Comparison of ENCODE assay signal across 27 cellular contexts in genomic region chr1:158005249-158005648, GRCh38. TPM values are rescaled to one million over a fixed set of nuclear protein-coding genes. Genes with fewer than 3 reads are reported as not detected.
DNase-seq lines count a peak whose midpoint lies in the region; ATAC-seq and TF ChIP-seq lines count a peak whose summit lies in the region.
"Had no signal": no experiment of that assay in that cellular context is flagged by ENCODE, and none has a peak within 500 bp of the region (broad histone marks: within the 10 kb centered on the region; RNA-seq: fewer than 3 reads in every experiment).

No MANE protein-coding gene starts in this region.

- H3K9ac ChIP-seq in smooth muscle cell (ENCODE audit: low read depth): no peak overlapping the region

- no peak overlapping the region for H2AFZ ChIP-seq in smooth muscle cell (ENCODE audit: low read depth)
- H2AFZ ChIP-seq: hepatocyte had no signal

- no peak overlapping the region for H3K4me3 ChIP-seq in left ventricle myocardium inferior
- peak overlapping the region; percentile 23 for H3K4me3 ChIP-seq in coronary artery
- no peak overlapping the region for H3K4me3 ChIP-seq in smooth muscle cell
- no peak overlapping the region for H3K4me3 ChIP-seq in CD8-positive, alpha-beta memory T cell (ENCODE audit: low read length)
- H3K4me3 ChIP-seq: gastroesophageal sphincter, hepatocyte, pancreas, right atrium auricular region, spleen had no signal

- H3K4me1 Mint-ChIP-seq in osteocyte (ENCODE audit: unreplicated experiment): peaks cover 99% of the 10 kb centered on the region
- H3K4me1 Mint-ChIP-seq in CD8-positive, alpha-beta memory T cell: no peaks in the 10 kb centered on the region
- H3K4me1 Mint-ChIP-seq: activated CD4-positive, alpha-beta memory T cell treated with anti-CD3 and anti-CD28 coated beads, Interleukin-2, amount 10 ng/mL, durations not matched to agents 7 days and 5 days; activated naive CD4-positive, alpha-beta T cell treated with anti-CD3 and anti-CD28 coated beads, Interleukin-2, amount 50 U/mL, for 24 hours; activated T-helper 17 cell treated with anti-CD3 and anti-CD28 coated beads, Interleukin-2, amount 50 U/mL, for 72 hours; naive thymus-derived CD4-positive, alpha-beta T cell; T-cell had no signal

- no peaks in the 10 kb centered on the region for H3K9me3 Mint-ChIP-seq in osteocyte (ENCODE audit: unreplicated experiment)
- no peaks in the 10 kb centered on the region for H3K9me3 Mint-ChIP-seq in CD8-positive, alpha-beta memory T cell
- H3K9me3 Mint-ChIP-seq: activated CD4-positive, alpha-beta memory T cell treated with anti-CD3 and anti-CD28 coated beads, Interleukin-2, amount 10 ng/mL, durations not matched to agents 7 days and 5 days; activated naive CD4-positive, alpha-beta T cell treated with anti-CD3 and anti-CD28 coated beads, Interleukin-2, amount 50 U/mL, for 24 hours; activated T-helper 17 cell treated with anti-CD3 and anti-CD28 coated beads, Interleukin-2, amount 50 U/mL, for 72 hours; CD4-positive, alpha-beta T cell; naive thymus-derived CD4-positive, alpha-beta T cell; T-cell had no signal

- intact Hi-C loops in left ventricle myocardium inferior (cut with micrococcal nuclease) (no loop called here), left ventricle myocardium superior (cut with micrococcal nuclease) (no loop called here)

- H3K4me3 Mint-ChIP-seq in osteocyte (ENCODE audit: unreplicated experiment): no peak overlapping the region
- H3K4me3 Mint-ChIP-seq in CD8-positive, alpha-beta memory T cell: no peak overlapping the region
- H3K4me3 Mint-ChIP-seq: activated CD4-positive, alpha-beta memory T cell treated with anti-CD3 and anti-CD28 coated beads, Interleukin-2, amount 10 ng/mL, durations not matched to agents 7 days and 5 days; activated naive CD4-positive, alpha-beta T cell treated with anti-CD3 and anti-CD28 coated beads, Interleukin-2, amount 50 U/mL, for 24 hours; activated T-helper 17 cell treated with anti-CD3 and anti-CD28 coated beads, Interleukin-2, amount 50 U/mL, for 72 hours; CD4-positive, alpha-beta T cell; naive thymus-derived CD4-positive, alpha-beta T cell; T-cell had no signal

- H3K27ac Mint-ChIP-seq in osteocyte (ENCODE audit: unreplicated experiment): peak overlapping the region; percentile 69
- H3K27ac Mint-ChIP-seq in CD8-positive, alpha-beta memory T cell: no peak overlapping the region
- H3K27ac Mint-ChIP-seq: activated CD4-positive, alpha-beta memory T cell treated with anti-CD3 and anti-CD28 coated beads, Interleukin-2, amount 10 ng/mL, durations not matched to agents 7 days and 5 days; activated naive CD4-positive, alpha-beta T cell treated with anti-CD3 and anti-CD28 coated beads, Interleukin-2, amount 50 U/mL, for 24 hours; activated T-helper 17 cell treated with anti-CD3 and anti-CD28 coated beads, Interleukin-2, amount 50 U/mL, for 72 hours; CD4-positive, alpha-beta T cell; naive thymus-derived CD4-positive, alpha-beta T cell; T-cell had no signal

- no peak overlapping the region for H3K4me2 ChIP-seq in smooth muscle cell
- H3K4me2 ChIP-seq: hepatocyte had no signal

- POLR2A ChIA-PET in CD8-positive, alpha-beta memory T cell (lab: Charles Lee): no interaction called here

- H3K27me3 ChIP-seq in left ventricle myocardium inferior (ENCODE audit: low read depth) (no peaks in the 10 kb centered on the region), smooth muscle cell (ENCODE audit: low read depth) (no peaks in the 10 kb centered on the region)
- no peaks in the 10 kb centered on the region for H3K27me3 ChIP-seq in CD8-positive, alpha-beta memory T cell (ENCODE audit: insufficient read depth, low read length, poor library complexity, severe bottlenecking)
- H3K27me3 ChIP-seq: gastroesophageal sphincter, hepatocyte, pancreas, right atrium auricular region had no signal

- ATAC-seq in left ventricle myocardium superior: no peak
- ATAC-seq: activated CD4-positive, CD25-positive, alpha-beta regulatory T cell treated with anti-CD3 and anti-CD28 coated beads, Interleukin-2, amount 50 U/mL, for 24 hours; activated T-helper 17 cell treated with anti-CD3 and anti-CD28 coated beads, Interleukin-2, amount 50 U/mL, for 72 hours; gastroesophageal sphincter; naive thymus-derived CD4-positive, alpha-beta T cell; pancreas; T-cell had no signal

- H3K9me3 ChIP-seq in left ventricle myocardium inferior (replicated peaks) (no peaks in the 10 kb centered on the region), smooth muscle cell (replicated peaks; ENCODE audit: low read depth) (no peaks in the 10 kb centered on the region)
- H3K9me3 ChIP-seq in CD8-positive, alpha-beta memory T cell (ENCODE audit: low read length): no peaks in the 10 kb centered on the region
- H3K9me3 ChIP-seq: gastroesophageal sphincter, pancreas, right atrium auricular region, spleen had no signal

- no peaks in the 10 kb centered on the region for H3K27me3 Mint-ChIP-seq in osteocyte (ENCODE audit: unreplicated experiment)
- H3K27me3 Mint-ChIP-seq in CD8-positive, alpha-beta memory T cell: peaks cover 5 to 50% of the 10 kb centered on the region in 2 donors

- WGBS in smooth muscle cell (ENCODE audit: low lambda C conversion rate): 82% methylated on average over 2 of the region's 2 CpGs

- H3F3A ChIP-seq in smooth muscle cell (ENCODE audit: low read depth): peaks cover 38% of the 10 kb centered on the region

- peak overlapping the region; percentile 89 for H3K27ac ChIP-seq in left ventricle myocardium inferior (replicated peaks)
- H3K27ac ChIP-seq in coronary artery: peak overlapping the region; percentile 83 to 94
- H3K27ac ChIP-seq in smooth muscle cell (ENCODE audit: low read depth): no peak overlapping the region
- H3K27ac ChIP-seq in CD8-positive, alpha-beta memory T cell (ENCODE audit: low read depth, low read length): no peak overlapping the region
- H3K27ac ChIP-seq: hepatocyte, pancreas had no signal

- peaks cover 78% of the 10 kb centered on the region for H3K79me2 ChIP-seq in smooth muscle cell (ENCODE audit: low read depth)

- DNase-seq in left ventricle myocardium inferior (no peak), left ventricle myocardium superior (no peak), coronary artery (ENCODE audit: low spot score) (no peak), osteocyte (ENCODE audit: extremely low spot score, unreplicated experiment) (no peak), smooth muscle cell (lab: John Stamatoyannopoulos, UW; ENCODE audit: unreplicated experiment) (no peak), T-helper 1 cell (no peak)
- no peak for DNase-seq in CD8-positive, alpha-beta memory T cell
- no peak for DNase-seq in activated CD4-positive, alpha-beta T cell treated with anti-CD3 and anti-CD28 coated beads, Interleukin-2, amount 50 U/mL, for 4 hours
- DNase-seq: activated CD4-positive, alpha-beta memory T cell treated with anti-CD3 and anti-CD28 coated beads, Interleukin-2, amount 10 ng/mL, durations not matched to agents 7 days and 5 days; activated CD8-positive, alpha-beta memory T cell treated with anti-CD3 and anti-CD28 coated beads, Interleukin-2, amount 50 U/mL, for 48 hours; AML-193; CD4-positive, alpha-beta T cell; central memory CD4-positive, alpha-beta T cell; DMS153; GDM1; naive thymus-derived CD4-positive, alpha-beta T cell; NCI-H1105; NCI-H2029; pancreas; spleen; T-cell had no signal

- peaks cover 9% of the 10 kb centered on the region for H3K36me3 Mint-ChIP-seq in osteocyte (ENCODE audit: unreplicated experiment)
- no peaks in the 10 kb centered on the region for H3K36me3 Mint-ChIP-seq in CD8-positive, alpha-beta memory T cell
- H3K36me3 Mint-ChIP-seq: activated naive CD4-positive, alpha-beta T cell treated with anti-CD3 and anti-CD28 coated beads, Interleukin-2, amount 50 U/mL, for 24 hours; naive thymus-derived CD4-positive, alpha-beta T cell; T-cell had no signal

- H3K4me1 ChIP-seq in left ventricle myocardium inferior: peaks cover 98% of the 10 kb centered on the region
- peaks cover 88% of the 10 kb centered on the region for H3K4me1 ChIP-seq in smooth muscle cell (ENCODE audit: low read depth)
- no peaks in the 10 kb centered on the region for H3K4me1 ChIP-seq in CD8-positive, alpha-beta memory T cell (ENCODE audit: insufficient read depth, low read length)

- CTCF ChIA-PET in CD8-positive, alpha-beta memory T cell (lab: Charles Lee): interaction anchor here (0.5 kb wide), 1 partner anchor 445 kb away, joined by 3 read pairs; no protein-coding TSS in a partner anchor

- H3K36me3 ChIP-seq in left ventricle myocardium inferior (no peaks in the 10 kb centered on the region), smooth muscle cell (ENCODE audit: low read depth) (no peaks in the 10 kb centered on the region)
- no peaks in the 10 kb centered on the region for H3K36me3 ChIP-seq in CD8-positive, alpha-beta memory T cell (ENCODE audit: insufficient read depth, low read length)
- H3K36me3 ChIP-seq: gastroesophageal sphincter, pancreas, right atrium auricular region, spleen had no signal

- peaks cover 47% of the 10 kb centered on the region for H4K20me1 ChIP-seq in smooth muscle cell (ENCODE audit: low read depth)

- TF ChIP-seq CTCF in left ventricle myocardium inferior (IDR thresholded peaks at IDR 0.05; ENCODE audit: borderline replicate concordance) (no peak), coronary artery (IDR thresholded peaks at IDR 0.05) (no peak), osteocyte (IDR thresholded peaks at IDR 0.05) (no peak), smooth muscle cell (IDR thresholded peaks at IDR 0.05; ENCODE audit: borderline replicate concordance, insufficient read depth, poor library complexity, severe bottlenecking) (no peak)

RNA-seq across cellular contexts. Expression of gene KIRREL1, which starts 11.8 kb away (rescaled TPM):
- total RNA-seq in left ventricle myocardium inferior (7.3 TPM), left ventricle myocardium superior (10.0 TPM), osteocyte (122 TPM in 2 replicates), smooth muscle cell (58.4 and 66.6 TPM in 2 replicates)
- 40.9 and 41.2 TPM in 2 replicates for polyA plus RNA-seq in smooth muscle cell
- under 1 TPM in 1 of 2 experiments, not detected in 1; 0.04 TPM for total RNA-seq in CD8-positive, alpha-beta memory T cell
- polyA plus RNA-seq in CD8-positive, alpha-beta memory T cell: not detected
- total RNA-seq: activated CD4-positive, alpha-beta memory T cell treated with anti-CD3 and anti-CD28 coated beads, Interleukin-2, amount 10 ng/mL, durations not matched to agents 7 days and 5 days; CD4-positive, alpha-beta T cell; naive thymus-derived CD4-positive, alpha-beta T cell had no signal
- polyA plus RNA-seq: naive thymus-derived CD4-positive, alpha-beta T cell had no signal

Comparison
In these comparisons a context has a peak if more than half of its experiments do, and no peak if none do; other contexts are left out.
1. H3K27ac ChIP-seq: peak in left ventricle myocardium inferior (single experiment) and coronary artery (2 of 2); none in smooth muscle cell (single experiment) and CD8-positive, alpha-beta memory T cell (single experiment).